ENCODE assay signal across 8 cellular contexts in the genomic region with DNA sequence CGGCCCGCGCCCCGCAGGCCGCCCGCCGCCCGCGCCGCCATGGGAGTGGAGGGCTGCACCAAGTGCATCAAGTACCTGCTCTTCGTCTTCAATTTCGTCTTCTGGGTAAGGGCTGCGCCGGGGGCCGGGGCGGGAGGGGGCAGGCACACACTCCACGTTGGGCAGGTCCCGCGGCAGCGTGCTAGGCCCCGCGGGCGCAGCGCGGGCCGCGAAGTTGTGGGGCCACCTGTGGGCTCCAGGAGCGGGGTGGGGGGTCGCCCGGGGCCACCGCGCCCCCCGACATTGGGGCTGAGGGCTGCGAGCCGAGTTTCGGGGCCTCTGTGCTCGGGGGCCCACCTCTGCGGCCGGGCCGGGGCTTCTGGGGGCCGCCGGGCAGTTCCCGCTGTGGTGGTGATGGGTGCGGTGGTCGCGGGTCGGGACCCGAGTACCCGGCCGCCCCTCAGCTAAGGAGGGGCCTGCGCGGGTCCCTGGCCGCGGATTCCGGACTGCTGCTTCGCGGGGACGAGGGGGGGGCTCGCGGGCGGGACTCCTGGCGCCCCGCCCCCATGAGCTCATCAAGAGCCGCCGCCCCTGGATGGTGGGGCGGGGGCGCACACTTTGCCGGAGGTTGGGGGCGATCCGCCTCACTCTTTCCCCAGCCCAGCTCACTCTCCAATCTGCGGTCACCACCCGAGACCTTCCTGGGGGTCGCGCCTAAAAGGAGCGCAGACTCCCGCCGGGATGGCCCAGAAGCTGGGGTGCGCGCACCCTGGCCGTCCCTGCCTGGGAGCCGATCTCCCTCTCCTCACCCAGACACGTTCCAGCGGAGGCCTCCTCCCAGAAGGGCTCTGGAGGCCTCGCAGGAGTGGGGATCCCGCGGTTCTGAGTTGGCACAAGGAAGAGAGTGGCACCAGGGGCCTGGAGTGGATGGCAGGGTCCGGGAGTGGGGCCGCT. TPM values are rescaled to one million over a fixed set of nuclear protein-coding genes. Genes with fewer than 3 reads are reported as not detected.
DNase-seq lines count a peak whose midpoint lies in the region; ATAC-seq and TF ChIP-seq lines count a peak whose summit lies in the region.

No MANE protein-coding gene starts in this region.

- H3K4me1 ChIP-seq in esophagus muscularis mucosa, result peaks cover 50 to 64% (median 53%) of the 10 kb centered on the region in 4 donors
- peaks cover 19 to 21% of the 10 kb centered on the region in 2 donors for H3K4me1 ChIP-seq in naive thymus-derived CD4-positive, alpha-beta T cell (ENCODE audit: control insufficient read depth in 2 of 2, insufficient read depth in 2 of 2, low read length in 2 of 2)
- H3K4me1 ChIP-seq in thyroid gland, result peaks cover 57 to 78% of the 10 kb centered on the region in 2 donors

- H3K27me3 ChIP-seq in BJ (ENCODE audit: control insufficient read depth, insufficient read depth, low read length) (no peaks in the 10 kb centered on the region), esophagus muscularis mucosa (no peaks in the 10 kb centered on the region), thyroid gland (no peaks in the 10 kb centered on the region)
- H3K27me3 ChIP-seq in naive thymus-derived CD4-positive, alpha-beta T cell (ENCODE audit: control insufficient read depth in 2 of 2, insufficient read depth in 2 of 2, low read length in 2 of 2), result no peaks in the 10 kb centered on the region

- H3K27me3 Mint-ChIP-seq in naive thymus-derived CD4-positive, alpha-beta T cell, result peaks cover 0 to 7% (median 0%) of the 10 kb centered on the region in 5 donors

- peak overlapping the region; percentile 71 to 89 (median 84) for H3K4me3 Mint-ChIP-seq in naive thymus-derived CD4-positive, alpha-beta T cell

- no peak for TF ChIP-seq CTCF in BJ (IDR thresholded peaks at IDR 0.05; ENCODE audit: insufficient read depth, low read depth, low read length)
- TF ChIP-seq CTCF in esophagus muscularis mucosa (IDR thresholded peaks at IDR 0.05), result no peak
- TF ChIP-seq CTCF in thyroid gland (IDR thresholded peaks at IDR 0.05), result no peak

- H3K4me1 Mint-ChIP-seq in naive thymus-derived CD4-positive, alpha-beta T cell, result peaks cover 13 to 44% (median 20%) of the 10 kb centered on the region in 7 donors

- POLR2A ChIA-PET in BJ (lab: Charles Lee), result interaction anchor here (0.6 to 2.0 kb wide), 3 partner anchors 13 to 224 kb away, joined by 3 to 13 read pairs (median 7); no protein-coding TSS in a partner anchor
- POLR2A ChIA-PET in naive thymus-derived CD4-positive, alpha-beta T cell (lab: Charles Lee), result interaction anchor here (0.6 to 3.6 kb wide), 8 partner anchors 10 to 138 kb away, joined by 3 to 21 read pairs (median 3); a partner anchor contains a TSS

- CTCF ChIA-PET in BJ (lab: Yijun Ruan, JAX), result interaction anchor here (1.3 to 2.6 kb wide), 4 partner anchors 13 to 72 kb away, joined by 3 to 14 read pairs (median 6); a partner anchor contains a TSS
- CTCF ChIA-PET in naive thymus-derived CD4-positive, alpha-beta T cell (lab: Charles Lee), result interaction anchor here (1.0 to 1.2 kb wide), 4 partner anchors 10 to 73 kb away, joined by 3 to 4 read pairs (median 3); a partner anchor contains a TSS

- H3K27ac ChIP-seq in esophagus muscularis mucosa (replicated peaks in 1 of 4) (peak overlapping the region; percentile 98 to 100 (median 100)), thyroid gland (peak overlapping the region; percentile 90 to 98 (median 97))
- peak overlapping the region; percentile 89 for H3K27ac ChIP-seq in naive thymus-derived CD4-positive, alpha-beta T cell (ENCODE audit: low read depth, low read length)

- H3K9me3 ChIP-seq in esophagus muscularis mucosa (no peaks in the 10 kb centered on the region), thyroid gland (no peaks in the 10 kb centered on the region)
- H3K9me3 ChIP-seq in naive thymus-derived CD4-positive, alpha-beta T cell (ENCODE audit: control insufficient read depth in 2 of 3, low read length in 3 of 3), result no peaks in the 10 kb centered on the region

- H3K4me3 ChIP-seq in BJ (ENCODE audit: low read depth, low read length) (peak overlapping the region; percentile 70), esophagus muscularis mucosa (peak overlapping the region; percentile 89 to 100 (median 100)), thyroid gland (replicated peaks in 1 of 3) (peak overlapping the region; percentile 46 to 100 (median 96))
- peak overlapping the region; percentile 83 for H3K4me3 ChIP-seq in naive thymus-derived CD4-positive, alpha-beta T cell (ENCODE audit: low read length)

- ATAC-seq in GM21423 (IDR thresholded peaks at IDR 0.05; ENCODE audit: unreplicated experiment), result peak; percentile 14
- peak; percentile 54 for ATAC-seq in naive thymus-derived CD4-positive, alpha-beta T cell
- no peak for ATAC-seq in GM18861 (IDR thresholded peaks at IDR 0.05; ENCODE audit: unreplicated experiment)

- intact Hi-C loops in esophagus muscularis mucosa (cut with DNase I), result loop anchor here (2.0 kb wide), 1 partner anchor 73 kb away; no protein-coding TSS in a partner anchor
- intact Hi-C loops in naive thymus-derived CD4-positive, alpha-beta T cell (cut with micrococcal nuclease), result loop anchor here (1.0 to 5.0 kb wide), 5 partner anchors 23 to 510 kb away; a partner anchor contains a TSS
- intact Hi-C loops in thyroid gland (cut with DNase I), result no loop called here

- H3K36me3 Mint-ChIP-seq in naive thymus-derived CD4-positive, alpha-beta T cell, result no peaks in the 10 kb centered on the region

- 0% methylated on average over 7 of the region's 88 CpGs for WGBS in esophagus muscularis mucosa
- WGBS in thyroid gland, 2 donors, result 0% methylated on average over 7 to 18 of the region's 88 CpGs

- H3K36me3 ChIP-seq in BJ (ENCODE audit: control insufficient read depth, insufficient read depth, low read length) (peaks cover 12% of the 10 kb centered on the region), esophagus muscularis mucosa (no peaks in the 10 kb centered on the region), thyroid gland (no peaks in the 10 kb centered on the region)
- peaks cover 0 to 8% (median 3%) of the 10 kb centered on the region in 3 experiments for H3K36me3 ChIP-seq in naive thymus-derived CD4-positive, alpha-beta T cell (ENCODE audit: control insufficient read depth in 2 of 3, insufficient read depth in 3 of 3, low read length in 3 of 3)

- no peak for TF ChIP-seq POLR2A in esophagus muscularis mucosa (IDR thresholded peaks at IDR 0.05; ENCODE audit: low read depth)
- TF ChIP-seq POLR2A in thyroid gland (IDR thresholded peaks at IDR 0.05), result peak in 1 of 2 donors; percentile 47

- H3K27ac Mint-ChIP-seq in naive thymus-derived CD4-positive, alpha-beta T cell, result peak overlapping the region in 7 of 9 donors; percentile 57 to 89 (median 81)

- DNase-seq in BJ (ENCODE audit: low read depth) (no peak), NCI-H1930 (lab: John Stamatoyannopoulos, UW) (peak; percentile 33 to 51), esophagus muscularis mucosa (ENCODE audit: extremely low spot score) (no peak), thyroid gland (peak; percentile 77 to 78)
- DNase-seq in activated T-cell treated with anti-CD3 and anti-CD28 coated beads, Interleukin-2, amount 50 U/mL, for 48 hours, result peak; percentile 69 to 73
- DNase-seq in naive thymus-derived CD4-positive, alpha-beta T cell, result peak in 8 of 9 donors; percentile 34 to 73 (median 52)

- no peaks in the 10 kb centered on the region for H3K9me3 Mint-ChIP-seq in naive thymus-derived CD4-positive, alpha-beta T cell

- no peak for TF ChIP-seq EP300 in esophagus muscularis mucosa (IDR thresholded peaks at IDR 0.05)

RNA-seq across cellular contexts. Expression of a gene that starts 0.7 kb away (rescaled TPM):
- 479 and 875 TPM in 2 replicates for polyA plus RNA-seq in BJ (2011; rRNA removed)
- 860 and 873 TPM in 2 replicates for polyA minus RNA-seq in BJ (2011; rRNA and poly(A)+ RNA removed)
- total RNA-seq in esophagus muscularis mucosa (100 to 1,000 TPM; 498 to 652 (median 582) TPM), thyroid gland (100 to 1,000 TPM; 264 to 370 (median 298) TPM)
- 100 to 1,000 TPM in 4 of 5 experiments, 10 to 100 TPM in 1; 97.5 to 173 (median 138) TPM for total RNA-seq in naive thymus-derived CD4-positive, alpha-beta T cell
- polyA plus RNA-seq in naive thymus-derived CD4-positive, alpha-beta T cell, result 10 to 100 TPM; 19.0 to 39.6 TPM

RNA-seq across cellular contexts. Expression of a gene that starts 22.8 kb away (rescaled TPM):
- polyA plus RNA-seq in BJ (2011; rRNA removed), result 16.3 and 30.5 TPM in 2 replicates
- 18.0 and 20.7 TPM in 2 replicates for polyA minus RNA-seq in BJ (2011; rRNA and poly(A)+ RNA removed)
- total RNA-seq in esophagus muscularis mucosa, result 10 to 100 TPM; 46.9 to 76.9 (median 70.6) TPM
- total RNA-seq in naive thymus-derived CD4-positive, alpha-beta T cell, result 10 to 100 TPM; 43.6 to 55.0 (median 50.9) TPM
- 10 to 100 TPM; 51.7 to 83.7 TPM for polyA plus RNA-seq in naive thymus-derived CD4-positive, alpha-beta T cell
- 10 to 100 TPM; 37.5 to 62.3 (median 45.1) TPM for total RNA-seq in thyroid gland

Comparison
In these comparisons a context has a peak if more than half of its experiments do, and no peak if none do; other contexts are left out.
1. DNase-seq: peak in NCI-H1930 (2 of 2), activated T-cell treated with anti-CD3 and anti-CD28 coated beads, Interleukin-2, amount 50 U/mL, for 48 hours (2 of 2), naive thymus-derived CD4-positive, alpha-beta T cell (8 of 9) and thyroid gland (2 of 2); none in BJ (single experiment) and esophagus muscularis mucosa (single experiment).
2. Peak in every context shown above with its lines, with median percentiles within 50 percentile points of each other: H3K4me3 ChIP-seq and H3K27ac ChIP-seq.